1 cellular context compared by ENCODE assay signal in genomic region chr5:72497823-72498222, GRCh38.
TF ChIP-seq lines count a peak whose summit lies in the region.

No MANE protein-coding gene starts in this region.

TF ChIP-seq in GM23338, 12 proteins besides CTCF, POLR2A, EP300 and RAD21 (continued from another document):
- TF ChIP-seq ZNF462 (CRISPR knock-in tag; IDR thresholded peaks at IDR 0.05): no peak
- TF ChIP-seq STAT1 (IDR thresholded peaks at IDR 0.05; ENCODE audit: unreplicated experiment): no peak
